Comparison of ENCODE assay signal across 10 cellular contexts in genomic region chr5:139462582-139463276, GRCh38. TPM values are rescaled to one million over a fixed set of nuclear protein-coding genes. Genes with fewer than 3 reads are reported as not detected.
DNase-seq lines count a peak whose midpoint lies in the region; ATAC-seq and TF ChIP-seq lines count a peak whose summit lies in the region.
"Had no signal": no experiment of that assay in that cellular context is flagged by ENCODE, and none has a peak within 500 bp of the region (broad histone marks: within the 10 kb centered on the region; RNA-seq: fewer than 3 reads in every experiment).

A gene with protein sequence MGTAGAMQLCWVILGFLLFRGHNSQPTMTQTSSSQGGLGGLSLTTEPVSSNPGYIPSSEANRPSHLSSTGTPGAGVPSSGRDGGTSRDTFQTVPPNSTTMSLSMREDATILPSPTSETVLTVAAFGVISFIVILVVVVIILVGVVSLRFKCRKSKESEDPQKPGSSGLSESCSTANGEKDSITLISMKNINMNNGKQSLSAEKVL (minus strand): TSS chr5:139462743. CDS start chr5:139462670, 73 bp downstream.

- H3K27me3 ChIP-seq in liver (ENCODE audit: control insufficient read depth in 4 of 4, insufficient read depth in 4 of 4, low read length in 3 of 4): no peaks in the 10 kb centered on the region
- H3K27me3 ChIP-seq: dorsolateral prefrontal cortex had no signal

- peak within 1 kb of the TSS; percentile 31 to 72 for H3K27ac ChIP-seq in liver (ENCODE audit: low read depth in 1 of 2, low read length in 2 of 2)

- no peaks in the 10 kb centered on the region for H3K4me1 ChIP-seq in liver (ENCODE audit: control insufficient read depth in 4 of 4, insufficient read depth in 4 of 4, low read length in 3 of 4)

- DNase-seq in choroid plexus epithelial cell (ENCODE audit: low read depth) (peak; percentile 57), GM03348 (ENCODE audit: low spot score) (no peak), NCI-H524 treated with DMSO at 0.1 percent for 48 hours (lab: John Stamatoyannopoulos, UW) (no peak)
- DNase-seq: dorsolateral prefrontal cortex, NCI-H2227 treated with DMSO at 0.1 percent for 48 hours had no signal

- ATAC-seq in GM21526 (IDR thresholded peaks at IDR 0.05; ENCODE audit: low FRiP score, unreplicated experiment): no peak
- no peak for ATAC-seq in HG03378 (IDR thresholded peaks at IDR 0.05; ENCODE audit: unreplicated experiment)

- WGBS in liver: 81% methylated on average over 10 of the region's 10 CpGs

- no peak for TF ChIP-seq EP300 in Ishikawa (IDR thresholded peaks at IDR 0.05; ENCODE audit: borderline replicate concordance)

- TF ChIP-seq RAD21 in Ishikawa (IDR thresholded peaks at IDR 0.05; ENCODE audit: low read depth) (no peak), liver (IDR thresholded peaks at IDR 0.05) (no peak)

- H3K4me3 ChIP-seq in choroid plexus epithelial cell (ENCODE audit: low read depth, low read length): no peak within 1 kb of the TSS
- H3K4me3 ChIP-seq in liver (ENCODE audit: low read depth in 1 of 3, low read length in 3 of 3): peak within 1 kb of the TSS in 2 of 3 donors; percentile 3 to 11

- H3K9me3 ChIP-seq in liver (ENCODE audit: control insufficient read depth in 4 of 4, low read length in 3 of 4): no peaks in the 10 kb centered on the region

- H3K9ac ChIP-seq in liver (ENCODE audit: low read depth in 1 of 2, low read length in 2 of 2): no peak within 1 kb of the TSS

- no peaks in the 10 kb centered on the region for H3K36me3 ChIP-seq in liver (ENCODE audit: control insufficient read depth in 4 of 4, insufficient read depth in 3 of 4, low read depth in 1 of 4, low read length in 3 of 4)

- no peak for TF ChIP-seq CTCF in choroid plexus epithelial cell (conservative IDR thresholded peaks at IDR 0.05; ENCODE audit: low read depth, low read length)
- no peak for TF ChIP-seq CTCF in liver (IDR thresholded peaks at IDR 0.05; ENCODE audit: low read depth, low read length, missing input control)
- TF ChIP-seq CTCF in subcutaneous adipose tissue (IDR thresholded peaks at IDR 0.05; ENCODE audit: low read depth): no peak

TF ChIP-seq in Ishikawa, 13 proteins besides CTCF, POLR2A, EP300 and RAD21:
- TF ChIP-seq CEBPB (IDR thresholded peaks at IDR 0.05) (no peak), CREB1 (IDR thresholded peaks at IDR 0.05; ENCODE audit: low read depth) (no peak), FOXM1 (IDR thresholded peaks at IDR 0.05; ENCODE audit: borderline replicate concordance, low read depth) (no peak), TAF1 (IDR thresholded peaks at IDR 0.05; ENCODE audit: low read depth) (no peak), TCF12 (IDR thresholded peaks at IDR 0.05; ENCODE audit: low read depth) (peak; percentile 33; the same call in 1 of the 2 replicates), MAX (IDR thresholded peaks at IDR 0.05) (no peak), ZBTB7A (IDR thresholded peaks at IDR 0.05; ENCODE audit: low read depth) (no peak), YY1 (IDR thresholded peaks at IDR 0.05; ENCODE audit: low read depth) (no peak), NFIC (IDR thresholded peaks at IDR 0.05) (0 out of 2 replicates have a peak, but pooled peaks have one; percentile 15), TEAD4 (IDR thresholded peaks at IDR 0.05) (peak; percentile 41; the same call in 1 of the 2 replicates), EGR1 (IDR thresholded peaks at IDR 0.05) (no peak)
- TF ChIP-seq, protein P1, sequence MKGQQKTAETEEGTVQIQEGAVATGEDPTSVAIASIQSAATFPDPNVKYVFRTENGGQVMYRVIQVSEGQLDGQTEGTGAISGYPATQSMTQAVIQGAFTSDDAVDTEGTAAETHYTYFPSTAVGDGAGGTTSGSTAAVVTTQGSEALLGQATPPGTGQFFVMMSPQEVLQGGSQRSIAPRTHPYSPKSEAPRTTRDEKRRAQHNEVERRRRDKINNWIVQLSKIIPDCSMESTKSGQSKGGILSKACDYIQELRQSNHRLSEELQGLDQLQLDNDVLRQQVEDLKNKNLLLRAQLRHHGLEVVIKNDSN (IDR thresholded peaks at IDR 0.05): no peak
- TF ChIP-seq, protein P2, sequence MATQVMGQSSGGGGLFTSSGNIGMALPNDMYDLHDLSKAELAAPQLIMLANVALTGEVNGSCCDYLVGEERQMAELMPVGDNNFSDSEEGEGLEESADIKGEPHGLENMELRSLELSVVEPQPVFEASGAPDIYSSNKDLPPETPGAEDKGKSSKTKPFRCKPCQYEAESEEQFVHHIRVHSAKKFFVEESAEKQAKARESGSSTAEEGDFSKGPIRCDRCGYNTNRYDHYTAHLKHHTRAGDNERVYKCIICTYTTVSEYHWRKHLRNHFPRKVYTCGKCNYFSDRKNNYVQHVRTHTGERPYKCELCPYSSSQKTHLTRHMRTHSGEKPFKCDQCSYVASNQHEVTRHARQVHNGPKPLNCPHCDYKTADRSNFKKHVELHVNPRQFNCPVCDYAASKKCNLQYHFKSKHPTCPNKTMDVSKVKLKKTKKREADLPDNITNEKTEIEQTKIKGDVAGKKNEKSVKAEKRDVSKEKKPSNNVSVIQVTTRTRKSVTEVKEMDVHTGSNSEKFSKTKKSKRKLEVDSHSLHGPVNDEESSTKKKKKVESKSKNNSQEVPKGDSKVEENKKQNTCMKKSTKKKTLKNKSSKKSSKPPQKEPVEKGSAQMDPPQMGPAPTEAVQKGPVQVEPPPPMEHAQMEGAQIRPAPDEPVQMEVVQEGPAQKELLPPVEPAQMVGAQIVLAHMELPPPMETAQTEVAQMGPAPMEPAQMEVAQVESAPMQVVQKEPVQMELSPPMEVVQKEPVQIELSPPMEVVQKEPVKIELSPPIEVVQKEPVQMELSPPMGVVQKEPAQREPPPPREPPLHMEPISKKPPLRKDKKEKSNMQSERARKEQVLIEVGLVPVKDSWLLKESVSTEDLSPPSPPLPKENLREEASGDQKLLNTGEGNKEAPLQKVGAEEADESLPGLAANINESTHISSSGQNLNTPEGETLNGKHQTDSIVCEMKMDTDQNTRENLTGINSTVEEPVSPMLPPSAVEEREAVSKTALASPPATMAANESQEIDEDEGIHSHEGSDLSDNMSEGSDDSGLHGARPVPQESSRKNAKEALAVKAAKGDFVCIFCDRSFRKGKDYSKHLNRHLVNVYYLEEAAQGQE (IDR thresholded peaks at IDR 0.05; ENCODE audit: low read depth): no peak

TF ChIP-seq in liver, 16 proteins besides CTCF, POLR2A, EP300 and RAD21:
- TF ChIP-seq MAX (IDR thresholded peaks at IDR 0.05): no peak
- TF ChIP-seq SP1 (IDR thresholded peaks at IDR 0.05): no peak
- no peak for TF ChIP-seq RXRA (IDR thresholded peaks at IDR 0.05)
- TF ChIP-seq TAF1 (conservative IDR thresholded peaks at IDR 0.05): no peak
- no peak for TF ChIP-seq ZBTB33 (IDR thresholded peaks at IDR 0.05)
- no peak for TF ChIP-seq YY1 (IDR thresholded peaks at IDR 0.05)
- TF ChIP-seq NR2F2 (IDR thresholded peaks at IDR 0.05): no peak
- TF ChIP-seq, protein P2 (IDR thresholded peaks at IDR 0.05): no peak
TF ChIP-seq in liver: peak in this region for 0.

RNA-seq across cellular contexts. Expression of the gene that starts here (rescaled TPM):
- 1 to 10 TPM; 3.4 to 3.6 TPM for total RNA-seq in liver
- 1 to 10 TPM; 3.2 to 4.9 TPM for polyA plus RNA-seq in liver
- total RNA-seq in subcutaneous adipose tissue: 10 to 100 TPM; 10.0 to 25.4 (median 19.0) TPM
